Comparison of ENCODE assay signal across 19 cellular contexts in genomic region chr12:109517619-109518018, GRCh38.
DNase-seq lines count a peak whose midpoint lies in the region; ATAC-seq and TF ChIP-seq lines count a peak whose summit lies in the region.
"Had no signal": no experiment of that assay in that cellular context is flagged by ENCODE, and none has a peak within 500 bp of the region (broad histone marks: within the 10 kb centered on the region; RNA-seq: fewer than 3 reads in every experiment).

No MANE protein-coding gene starts in this region.

- TF ChIP-seq CTCF in WERI-Rb-1 (IDR thresholded peaks at IDR 0.05; ENCODE audit: low read depth, low read length), result 0 out of 2 replicates have a peak, but pooled peaks have one; percentile 19

- H3K36me3 ChIP-seq in WERI-Rb-1, result peaks cover 37% of the 10 kb centered on the region
- H3K36me3 ChIP-seq: uterus had no signal

- ATAC-seq in HG02588 (IDR thresholded peaks at IDR 0.05; ENCODE audit: unreplicated experiment) (no peak), HG02973 (IDR thresholded peaks at IDR 0.05; ENCODE audit: unreplicated experiment) (no peak)
- ATAC-seq: activated naive CD4-positive, alpha-beta T cell treated with anti-CD3 and anti-CD28 coated beads, Interleukin-2, amount 50 U/mL, for 72 hours; naive thymus-derived CD4-positive, alpha-beta T cell had no signal

- DNase-seq in NCI-H345 (lab: John Stamatoyannopoulos, UW) (peak; percentile 19), NCI-H345 treated with DMSO at 0.1 percent for 48 hours (lab: John Stamatoyannopoulos, UW; ENCODE audit: unreplicated experiment) (no peak), WERI-Rb-1 (peak; percentile 82), islet precursor cell (peak; percentile 51), substantia nigra (lab: John Stamatoyannopoulos, UW) (no peak), caudate nucleus (lab: John Stamatoyannopoulos, UW) (no peak)
- DNase-seq: ACHN; colonic mucosa; hippocampal formation; MM.1S; naive thymus-derived CD4-positive, alpha-beta T cell; NCI-H2081; NK-92 treated with Interleukin-12 subunit alpha and Interleukin-12 subunit beta, amount 100 ng/mL, for 24 hours; spleen; uterus had no signal

- no peak overlapping the region for H3K4me3 ChIP-seq in WERI-Rb-1 (ENCODE audit: low read depth, low read length)
- H3K4me3 ChIP-seq: colonic mucosa, spleen, suprapubic skin, uterus had no signal

- H3K27ac ChIP-seq in WERI-Rb-1, result peak overlapping the region; percentile 86
- H3K27ac ChIP-seq in substantia nigra (ENCODE audit: low read depth, low read length, poor library complexity, severe bottlenecking), result peak overlapping the region; percentile 35
- no peak overlapping the region for H3K27ac ChIP-seq in caudate nucleus (ENCODE audit: low read depth, low read length)
- H3K27ac ChIP-seq: colonic mucosa, suprapubic skin had no signal

- H3K9me3 ChIP-seq in WERI-Rb-1 (ENCODE audit: severe bottlenecking), result no peaks in the 10 kb centered on the region
- H3K9me3 ChIP-seq: colonic mucosa, spleen, suprapubic skin, uterus had no signal

- no peaks in the 10 kb centered on the region for H3K27me3 ChIP-seq in WERI-Rb-1 (ENCODE audit: insufficient read depth, low read depth, severe bottlenecking)
- H3K27me3 ChIP-seq: colonic mucosa, spleen, suprapubic skin, uterus had no signal

Comparison
In these comparisons a context has a peak if more than half of its experiments do, and no peak if none do; other contexts are left out.
1. DNase-seq: peak in NCI-H345 (single experiment), WERI-Rb-1 (single experiment) and islet precursor cell (single experiment); none in NCI-H345 treated with DMSO at 0.1 percent for 48 hours (single experiment), substantia nigra (0 of 49) and caudate nucleus (0 of 61).